11 cellular contexts compared by ENCODE assay signal in genomic region chr22:38727123-38727522, GRCh38.
"Had no signal": no experiment of that assay in that cellular context is flagged by ENCODE, and none has a peak within 500 bp of the region (broad histone marks: within the 10 kb centered on the region; RNA-seq: fewer than 3 reads in every experiment).

No MANE protein-coding gene starts in this region.

- H3K4me3 Mint-ChIP-seq: activated CD4-positive, alpha-beta T cell treated with anti-CD3 and anti-CD28 coated beads, Interleukin-2, amount 10 ng/mL, durations not matched to agents 7 days and 5 days; nephron; WTC11 had no signal

- H3K4me1 Mint-ChIP-seq: nephron, WTC11 had no signal

- DNase-seq: activated CD4-positive, alpha-beta T cell treated with anti-CD3 and anti-CD28 coated beads, Interleukin-2, amount 10 ng/mL, durations not matched to agents 7 days and 5 days; activated effector memory CD4-positive, alpha-beta T cell treated with anti-CD3 and anti-CD28 coated beads, Interleukin-2, amount 50 U/mL, for 16 hours; mammary epithelial cell; stimulated activated CD4-positive, alpha-beta T cell treated with anti-CD3 and anti-CD28 coated beads, Interleukin-4, amount 100 ng/mL, for 4 hours had no signal

- H3K27ac Mint-ChIP-seq: activated CD4-positive, alpha-beta T cell treated with anti-CD3 and anti-CD28 coated beads, Interleukin-2, amount 10 ng/mL, durations not matched to agents 7 days and 5 days; nephron; WTC11 had no signal

- H3K4me3 ChIP-seq: adrenal gland, body of pancreas, esophagus muscularis mucosa, tibial nerve had no signal

- H3K9me3 Mint-ChIP-seq: activated CD4-positive, alpha-beta T cell treated with anti-CD3 and anti-CD28 coated beads, Interleukin-2, amount 10 ng/mL, durations not matched to agents 7 days and 5 days; nephron; WTC11 had no signal

- H3K27ac ChIP-seq: body of pancreas, esophagus muscularis mucosa, tibial nerve had no signal

- H3K27me3 Mint-ChIP-seq: activated CD4-positive, alpha-beta T cell treated with anti-CD3 and anti-CD28 coated beads, Interleukin-2, amount 10 ng/mL, durations not matched to agents 7 days and 5 days had no signal

- H3K27me3 ChIP-seq: adrenal gland, body of pancreas, esophagus muscularis mucosa, tibial nerve had no signal

- H3K9me3 ChIP-seq: adrenal gland, body of pancreas, esophagus muscularis mucosa, tibial nerve had no signal

- ATAC-seq: body of pancreas, SK-N-SH treated with all-trans-retinoic acid at 6 μM for 48 hours, WTC11 had no signal
